1 cellular context compared by ENCODE assay signal in the genomic region with DNA sequence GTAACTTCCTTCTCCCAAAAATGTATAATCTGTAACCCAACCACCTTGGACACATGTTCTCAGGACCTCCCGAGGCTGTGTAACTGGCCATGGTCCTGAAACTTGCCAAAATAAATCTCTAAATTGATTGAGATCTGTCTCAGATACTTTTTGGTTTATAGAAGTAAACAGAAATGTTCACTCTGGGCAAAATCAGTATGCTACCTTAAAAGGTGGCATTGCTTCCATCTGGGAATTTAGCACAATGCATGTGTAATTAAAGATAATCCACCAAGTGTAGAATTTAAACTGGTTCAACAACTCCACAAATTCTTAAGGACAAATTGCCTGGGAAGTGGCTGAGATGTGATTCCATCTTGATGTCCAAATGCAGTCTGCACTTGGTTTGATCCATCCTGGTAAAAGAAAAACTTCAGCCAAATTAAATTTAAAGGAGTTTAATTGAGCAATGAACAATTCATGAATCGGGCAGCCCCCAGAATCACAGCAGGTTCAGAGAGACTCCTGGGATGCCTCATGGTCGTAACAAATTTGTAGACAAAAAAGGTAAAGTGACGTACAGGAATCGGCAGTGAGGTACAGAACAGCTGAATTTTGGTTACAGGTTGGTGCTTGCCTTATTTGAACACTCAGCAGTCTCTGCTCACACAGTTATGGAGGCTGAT.
TF ChIP-seq lines count a peak whose summit lies in the region.

No MANE protein-coding gene starts in this region.

TF ChIP-seq in GM12878, 131 proteins besides CTCF, POLR2A, EP300 and RAD21:
- TF ChIP-seq CHD4 (IDR thresholded peaks at IDR 0.05), result no peak
- TF ChIP-seq RAD51 (IDR thresholded peaks at IDR 0.05), result no peak
- TF ChIP-seq SIN3A (IDR thresholded peaks at IDR 0.05; ENCODE audit: low read depth, low read length), result no peak
- TF ChIP-seq JUNB (IDR thresholded peaks at IDR 0.05), result no peak
- TF ChIP-seq, protein P1, sequence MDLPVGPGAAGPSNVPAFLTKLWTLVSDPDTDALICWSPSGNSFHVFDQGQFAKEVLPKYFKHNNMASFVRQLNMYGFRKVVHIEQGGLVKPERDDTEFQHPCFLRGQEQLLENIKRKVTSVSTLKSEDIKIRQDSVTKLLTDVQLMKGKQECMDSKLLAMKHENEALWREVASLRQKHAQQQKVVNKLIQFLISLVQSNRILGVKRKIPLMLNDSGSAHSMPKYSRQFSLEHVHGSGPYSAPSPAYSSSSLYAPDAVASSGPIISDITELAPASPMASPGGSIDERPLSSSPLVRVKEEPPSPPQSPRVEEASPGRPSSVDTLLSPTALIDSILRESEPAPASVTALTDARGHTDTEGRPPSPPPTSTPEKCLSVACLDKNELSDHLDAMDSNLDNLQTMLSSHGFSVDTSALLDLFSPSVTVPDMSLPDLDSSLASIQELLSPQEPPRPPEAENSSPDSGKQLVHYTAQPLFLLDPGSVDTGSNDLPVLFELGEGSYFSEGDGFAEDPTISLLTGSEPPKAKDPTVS (IDR thresholded peaks at IDR 0.05; ENCODE audit: low read depth, low read length), result no peak
- no peak for TF ChIP-seq JUND (IDR thresholded peaks at IDR 0.05; ENCODE audit: low read depth, low read length)
- TF ChIP-seq ATF7 (IDR thresholded peaks at IDR 0.05; ENCODE audit: low read depth), result no peak
- TF ChIP-seq, protein P2, sequence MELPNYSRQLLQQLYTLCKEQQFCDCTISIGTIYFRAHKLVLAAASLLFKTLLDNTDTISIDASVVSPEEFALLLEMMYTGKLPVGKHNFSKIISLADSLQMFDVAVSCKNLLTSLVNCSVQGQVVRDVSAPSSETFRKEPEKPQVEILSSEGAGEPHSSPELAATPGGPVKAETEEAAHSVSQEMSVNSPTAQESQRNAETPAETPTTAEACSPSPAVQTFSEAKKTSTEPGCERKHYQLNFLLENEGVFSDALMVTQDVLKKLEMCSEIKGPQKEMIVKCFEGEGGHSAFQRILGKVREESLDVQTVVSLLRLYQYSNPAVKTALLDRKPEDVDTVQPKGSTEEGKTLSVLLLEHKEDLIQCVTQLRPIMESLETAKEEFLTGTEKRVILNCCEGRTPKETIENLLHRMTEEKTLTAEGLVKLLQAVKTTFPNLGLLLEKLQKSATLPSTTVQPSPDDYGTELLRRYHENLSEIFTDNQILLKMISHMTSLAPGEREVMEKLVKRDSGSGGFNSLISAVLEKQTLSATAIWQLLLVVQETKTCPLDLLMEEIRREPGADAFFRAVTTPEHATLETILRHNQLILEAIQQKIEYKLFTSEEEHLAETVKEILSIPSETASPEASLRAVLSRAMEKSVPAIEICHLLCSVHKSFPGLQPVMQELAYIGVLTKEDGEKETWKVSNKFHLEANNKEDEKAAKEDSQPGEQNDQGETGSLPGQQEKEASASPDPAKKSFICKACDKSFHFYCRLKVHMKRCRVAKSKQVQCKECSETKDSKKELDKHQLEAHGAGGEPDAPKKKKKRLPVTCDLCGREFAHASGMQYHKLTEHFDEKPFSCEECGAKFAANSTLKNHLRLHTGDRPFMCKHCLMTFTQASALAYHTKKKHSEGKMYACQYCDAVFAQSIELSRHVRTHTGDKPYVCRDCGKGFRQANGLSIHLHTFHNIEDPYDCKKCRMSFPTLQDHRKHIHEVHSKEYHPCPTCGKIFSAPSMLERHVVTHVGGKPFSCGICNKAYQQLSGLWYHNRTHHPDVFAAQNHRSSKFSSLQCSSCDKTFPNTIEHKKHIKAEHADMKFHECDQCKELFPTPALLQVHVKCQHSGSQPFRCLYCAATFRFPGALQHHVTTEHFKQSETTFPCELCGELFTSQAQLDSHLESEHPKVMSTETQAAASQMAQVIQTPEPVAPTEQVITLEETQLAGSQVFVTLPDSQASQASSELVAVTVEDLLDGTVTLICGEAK (IDR thresholded peaks at IDR 0.05; ENCODE audit: borderline replicate concordance), result no peak
- TF ChIP-seq, protein P3, sequence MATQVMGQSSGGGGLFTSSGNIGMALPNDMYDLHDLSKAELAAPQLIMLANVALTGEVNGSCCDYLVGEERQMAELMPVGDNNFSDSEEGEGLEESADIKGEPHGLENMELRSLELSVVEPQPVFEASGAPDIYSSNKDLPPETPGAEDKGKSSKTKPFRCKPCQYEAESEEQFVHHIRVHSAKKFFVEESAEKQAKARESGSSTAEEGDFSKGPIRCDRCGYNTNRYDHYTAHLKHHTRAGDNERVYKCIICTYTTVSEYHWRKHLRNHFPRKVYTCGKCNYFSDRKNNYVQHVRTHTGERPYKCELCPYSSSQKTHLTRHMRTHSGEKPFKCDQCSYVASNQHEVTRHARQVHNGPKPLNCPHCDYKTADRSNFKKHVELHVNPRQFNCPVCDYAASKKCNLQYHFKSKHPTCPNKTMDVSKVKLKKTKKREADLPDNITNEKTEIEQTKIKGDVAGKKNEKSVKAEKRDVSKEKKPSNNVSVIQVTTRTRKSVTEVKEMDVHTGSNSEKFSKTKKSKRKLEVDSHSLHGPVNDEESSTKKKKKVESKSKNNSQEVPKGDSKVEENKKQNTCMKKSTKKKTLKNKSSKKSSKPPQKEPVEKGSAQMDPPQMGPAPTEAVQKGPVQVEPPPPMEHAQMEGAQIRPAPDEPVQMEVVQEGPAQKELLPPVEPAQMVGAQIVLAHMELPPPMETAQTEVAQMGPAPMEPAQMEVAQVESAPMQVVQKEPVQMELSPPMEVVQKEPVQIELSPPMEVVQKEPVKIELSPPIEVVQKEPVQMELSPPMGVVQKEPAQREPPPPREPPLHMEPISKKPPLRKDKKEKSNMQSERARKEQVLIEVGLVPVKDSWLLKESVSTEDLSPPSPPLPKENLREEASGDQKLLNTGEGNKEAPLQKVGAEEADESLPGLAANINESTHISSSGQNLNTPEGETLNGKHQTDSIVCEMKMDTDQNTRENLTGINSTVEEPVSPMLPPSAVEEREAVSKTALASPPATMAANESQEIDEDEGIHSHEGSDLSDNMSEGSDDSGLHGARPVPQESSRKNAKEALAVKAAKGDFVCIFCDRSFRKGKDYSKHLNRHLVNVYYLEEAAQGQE (IDR thresholded peaks at IDR 0.05; ENCODE audit: low read depth, low read length), result peak; percentile 75
TF ChIP-seq in GM12878: peak in this region for 1.
